In the genomic region with DNA sequence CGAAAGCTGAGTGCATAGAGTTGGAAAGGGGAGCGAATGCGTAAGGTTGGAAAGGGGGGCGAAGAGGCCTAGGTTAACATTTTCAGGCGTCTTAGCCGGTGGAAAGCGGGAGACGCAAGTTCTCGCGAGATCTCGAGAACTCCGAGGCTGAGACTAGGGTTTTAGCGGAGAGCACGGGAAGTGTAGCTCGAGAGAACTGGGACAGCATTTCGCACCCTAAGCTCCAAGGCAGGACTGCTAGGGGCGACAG, we compare ENCODE assay signal across 8 cellular contexts. TPM values are rescaled to one million over a fixed set of nuclear protein-coding genes. Genes with fewer than 3 reads are reported as not detected.
DNase-seq lines count a peak whose midpoint lies in the region; ATAC-seq, FAIRE-seq and TF ChIP-seq lines count a peak whose summit lies in the region.

No MANE protein-coding gene starts in this region.

- H3F3A ChIP-seq in GM23248 (ENCODE audit: insufficient read depth): peaks cover 34% of the 10 kb centered on the region

- H3K27me3 ChIP-seq in GM23248 (replicated peaks; ENCODE audit: insufficient read depth): no peaks in the 10 kb centered on the region
- no peaks in the 10 kb centered on the region for H3K27me3 ChIP-seq in mammary epithelial cell (ENCODE audit: insufficient read depth, low read length)
- no peaks in the 10 kb centered on the region for H3K27me3 ChIP-seq in keratinocyte (ENCODE audit: control insufficient read depth, extremely low read depth, insufficient read depth, low read length)

- H3K4me1 Mint-ChIP-seq in stimulated activated effector memory CD8-positive, alpha-beta T cell treated with anti-CD3 and anti-CD28 coated beads, Interleukin-12 subunit alpha, Interleukin-12 subunit beta, amount 100 ng/mL, for 72 hours: peaks cover 39% of the 10 kb centered on the region

- peak overlapping the region; percentile 91 for H2AFZ ChIP-seq in GM23248
- H2AFZ ChIP-seq in mammary epithelial cell (ENCODE audit: low read depth, low read length): peak overlapping the region; percentile 94
- peak overlapping the region; percentile 99 for H2AFZ ChIP-seq in keratinocyte (ENCODE audit: control insufficient read depth, low read length)

- H3K36me3 Mint-ChIP-seq in stimulated activated effector memory CD8-positive, alpha-beta T cell treated with anti-CD3 and anti-CD28 coated beads, Interleukin-12 subunit alpha, Interleukin-12 subunit beta, amount 100 ng/mL, for 72 hours: peaks cover 66% of the 10 kb centered on the region

- BruUV-seq in mammary epithelial cell (replicated peaks; lab: Mats Ljungman, UMichigan): no TSS peak

- H3K9me3 ChIP-seq in GM23248 (ENCODE audit: low read depth): no peaks in the 10 kb centered on the region
- no peaks in the 10 kb centered on the region for H3K9me3 ChIP-seq in mammary epithelial cell (replicated peaks; ENCODE audit: insufficient read depth, low read length)
- no peaks in the 10 kb centered on the region for H3K9me3 ChIP-seq in keratinocyte (ENCODE audit: control insufficient read depth, low read depth, low read length)

- H3K9ac ChIP-seq in GM23248 (peak overlapping the region; percentile 100), mammary epithelial cell (ENCODE audit: insufficient read depth, low read length) (peak overlapping the region; percentile 95), keratinocyte (ENCODE audit: control insufficient read depth, extremely low read depth, insufficient read depth, low read length) (peak overlapping the region; percentile 100)

- peak overlapping the region; percentile 95 for H3K4me3 Mint-ChIP-seq in stimulated activated effector memory CD8-positive, alpha-beta T cell treated with anti-CD3 and anti-CD28 coated beads, Interleukin-12 subunit alpha, Interleukin-12 subunit beta, amount 100 ng/mL, for 72 hours

- dilution Hi-C loops in mammary epithelial cell (cut with HindIII; ENCODE audit: low sequenced_read_pairs) (no loop called here), keratinocyte (cut with MboI; ENCODE audit: extremely low pct_ligation_motif_present, low sequenced_read_pairs) (no loop called here)

- H3K9me1 ChIP-seq in keratinocyte (ENCODE audit: control insufficient read depth, extremely low read depth, insufficient read depth, low read length): no peaks in the 10 kb centered on the region

- no peaks in the 10 kb centered on the region for H3K9me3 Mint-ChIP-seq in stimulated activated effector memory CD8-positive, alpha-beta T cell treated with anti-CD3 and anti-CD28 coated beads, Interleukin-12 subunit alpha, Interleukin-12 subunit beta, amount 100 ng/mL, for 72 hours

- WGBS in GM23248 (ENCODE audit: low coverage in 1 of 2, low lambda C conversion rate in 2 of 2, missing lambda C conversion rate in 2 of 2), 2 experiments: 1 to 2% methylated on average over 17 of the region's 17 CpGs
- 0% methylated on average over 11 of the region's 17 CpGs for whole genome bisulfite sequencing in mammary epithelial cell (ENCODE audit: low coverage, missing lambda C conversion rate)

- DNase-seq in GM12864 (ENCODE audit: low read depth) (peak; percentile 67), GM23248 (peak; percentile 86), LHCN-M2 (ENCODE audit: low read depth) (peak; percentile 82), RKO (ENCODE audit: low spot score) (peak; percentile 89), mammary epithelial cell (no peak), keratinocyte (ENCODE audit: low read depth, low spot score) (no peak), Ammon's horn (ENCODE audit: low spot score) (no peak)
- no peak for DNase-seq in stimulated activated effector memory CD8-positive, alpha-beta T cell treated with anti-CD3 and anti-CD28 coated beads, Interleukin-12 subunit alpha, Interleukin-12 subunit beta, amount 100 ng/mL, for 72 hours (ENCODE audit: low spot score in 2 of 2)

- H3K9me2 ChIP-seq in GM23248 (ENCODE audit: insufficient read depth): no peaks in the 10 kb centered on the region

- peaks cover 32% of the 10 kb centered on the region for H3K4me1 ChIP-seq in GM23248 (ENCODE audit: insufficient read depth)
- peaks cover 44% of the 10 kb centered on the region for H3K4me1 ChIP-seq in mammary epithelial cell (ENCODE audit: insufficient read depth, low read length)
- H3K4me1 ChIP-seq in keratinocyte (ENCODE audit: control insufficient read depth, extremely low read depth, insufficient read depth, low read length): peaks cover 33% of the 10 kb centered on the region

- peak overlapping the region; percentile 84 for H3K4me2 ChIP-seq in GM23248 (ENCODE audit: unreplicated experiment)
- H3K4me2 ChIP-seq in mammary epithelial cell (ENCODE audit: insufficient read depth, low read depth, low read length): peak overlapping the region; percentile 98
- peak overlapping the region; percentile 89 for H3K4me2 ChIP-seq in keratinocyte (ENCODE audit: control insufficient read depth, extremely low read depth, insufficient read depth, low read depth, low read length)

- peak; percentile 50 for ATAC-seq in stimulated activated effector memory CD8-positive, alpha-beta T cell treated with anti-CD3 and anti-CD28 coated beads, Interleukin-12 subunit alpha, Interleukin-12 subunit beta, amount 100 ng/mL, for 72 hours

- intact Hi-C loops in mammary epithelial cell (cut with micrococcal nuclease): loop anchor here (1.0 kb wide), 1 partner anchor 109 kb away; no protein-coding TSS in a partner anchor

- H3K4me3 ChIP-seq in GM12864 (ENCODE audit: low read depth, low read length) (peak overlapping the region; percentile 90), GM23248 (peak overlapping the region; percentile 96), mammary epithelial cell (replicated peaks in 1 of 3; ENCODE audit: insufficient read depth in 1 of 3, low read depth in 2 of 3, low read length in 3 of 3) (peak overlapping the region; percentile 77 to 99 (median 89)), keratinocyte (ENCODE audit: control insufficient read depth in 2 of 3, extremely low read depth in 1 of 3, insufficient read depth in 2 of 3, low read depth in 1 of 3, low read length in 3 of 3) (peak overlapping the region; percentile 87 to 99 (median 99))

- H3K36me3 ChIP-seq in GM23248 (ENCODE audit: low read depth) (no peaks in the 10 kb centered on the region), mammary epithelial cell (ENCODE audit: insufficient read depth, low read length) (peaks cover 7% of the 10 kb centered on the region), keratinocyte (ENCODE audit: control insufficient read depth in 2 of 2, extremely low read depth in 1 of 2, insufficient read depth in 2 of 2, low read length in 2 of 2) (peaks cover 0 to 10% of the 10 kb centered on the region in 2 experiments)

- H4K20me1 ChIP-seq in GM23248 (ENCODE audit: insufficient read depth): peaks cover 20% of the 10 kb centered on the region; the same call in 1 of the 2 replicates
- H4K20me1 ChIP-seq in mammary epithelial cell (ENCODE audit: insufficient read depth, low read length): peaks cover 35% of the 10 kb centered on the region
- peaks cover 36% of the 10 kb centered on the region for H4K20me1 ChIP-seq in keratinocyte (ENCODE audit: control insufficient read depth, extremely low read depth, insufficient read depth, low read length)

- H3K27ac Mint-ChIP-seq in stimulated activated effector memory CD8-positive, alpha-beta T cell treated with anti-CD3 and anti-CD28 coated beads, Interleukin-12 subunit alpha, Interleukin-12 subunit beta, amount 100 ng/mL, for 72 hours: peak overlapping the region; percentile 100

- in situ Hi-C loops in GM23248 (cut with MboI): no loop called here
- in situ Hi-C loops in mammary epithelial cell (cut with MboI; ENCODE audit: low sequenced_read_pairs in 2 of 2): no loop called here

- no peak for TF ChIP-seq CTCF in GM12864 (IDR thresholded peaks at IDR 0.05; ENCODE audit: low read depth, low read length, missing control alignments)
- TF ChIP-seq CTCF in mammary epithelial cell (conservative IDR thresholded peaks at IDR 0.05 in 1 of 2, IDR thresholded peaks at IDR 0.05 in 1 of 2; ENCODE audit: extremely low read depth in 1 of 2, insufficient read depth in 1 of 2, low read depth in 1 of 2, low read length in 2 of 2): no peak
- no peak for TF ChIP-seq CTCF in keratinocyte (optimal IDR thresholded peaks at IDR 0.05 in 1 of 3, IDR thresholded peaks at IDR 0.05 in 1 of 3, conservative IDR thresholded peaks at IDR 0.05 in 1 of 3; ENCODE audit: extremely low read depth in 1 of 3, insufficient read depth in 2 of 3, low read length in 3 of 3)

- H3K79me2 ChIP-seq in GM23248 (ENCODE audit: insufficient read depth) (peaks cover 44% of the 10 kb centered on the region), mammary epithelial cell (ENCODE audit: insufficient read depth, low read length) (peaks cover 48% of the 10 kb centered on the region), keratinocyte (ENCODE audit: control insufficient read depth, insufficient read depth, low read length) (peaks cover 47% of the 10 kb centered on the region)

- FAIRE-seq in keratinocyte (lab: Jason Lieb, UNC): peak; percentile 82

- peak overlapping the region; percentile 100 for H3K27ac ChIP-seq in GM23248
- peak overlapping the region; percentile 99 for H3K27ac ChIP-seq in mammary epithelial cell (ENCODE audit: insufficient read depth, low read depth, low read length)
- H3K27ac ChIP-seq in keratinocyte (ENCODE audit: control insufficient read depth, insufficient read depth, low read length): peak overlapping the region; percentile 100

- CTCF ChIA-PET in mammary epithelial cell (lab: Charles Lee; ENCODE audit: low non-redundant PET): interaction anchor here (0.5 kb wide), 1 partner anchor 412 kb away, joined by 3 read pairs; no protein-coding TSS in a partner anchor

RNA-seq across cellular contexts. Expression of gene DDX3X, which starts 0.3 kb away (rescaled TPM):
- total RNA-seq in GM23248 (2014; rRNA removed; shearing (Covaris generic)): 206 and 285 TPM in 2 replicates
- polyA plus RNA-seq in GM23248 (2016; fragmentation: Nextera tagmentation; extraction: Ambion mirVana) (129 and 130 TPM in 2 replicates), mammary epithelial cell (66.2 TPM), keratinocyte (83.2 to 127 TPM (median 98.1 TPM) in 3 replicates)
- total RNA-seq in LHCN-M2 (2014; rRNA removed) (149 and 190 TPM in 2 replicates), mammary epithelial cell (100 to 1,000 TPM; 230 to 247 TPM)
- polyA plus RNA-seq in LHCN-M2 (2012): 54.4 TPM
- polyA minus RNA-seq in mammary epithelial cell (111 TPM), keratinocyte (58.7 to 160 TPM (median 143 TPM) in 3 replicates)
- polyA plus RNA-seq in keratinocyte (2011; ENCODE audit: low read depth): 557 TPM
- 54.7 and 75.1 TPM in 2 replicates for polyA plus RNA-seq in keratinocyte (2011; cell fraction: cytosol; rRNA removed)
- polyA plus RNA-seq in keratinocyte (2011; cell fraction: nucleus; rRNA removed): 95.3 and 148 TPM in 2 replicates
- 149 and 182 TPM in 2 replicates for polyA plus RNA-seq in keratinocyte (2012; ENCODE audit: low replicate concordance)
- 88.8 TPM for polyA minus RNA-seq in keratinocyte (2011; cell fraction: cytosol; rRNA and poly(A)+ RNA removed)
- polyA minus RNA-seq in keratinocyte (2011; cell fraction: nucleus; rRNA and poly(A)+ RNA removed): 134 and 234 TPM in 2 replicates

Comparison
In these comparisons a context has a peak if more than half of its experiments do, and no peak if none do; other contexts are left out.
1. DNase-seq: peak in GM12864 (single experiment), GM23248 (single experiment), LHCN-M2 (single experiment) and RKO (single experiment); none in mammary epithelial cell (single experiment), keratinocyte (single experiment), stimulated activated effector memory CD8-positive, alpha-beta T cell treated with anti-CD3 and anti-CD28 coated beads, Interleukin-12 subunit alpha, Interleukin-12 subunit beta, amount 100 ng/mL, for 72 hours (0 of 2) and Ammon's horn (single experiment).
2. Peak in every context shown above with its lines, with median percentiles within 50 percentile points of each other: H3K4me3 ChIP-seq, H2AFZ ChIP-seq, H3K27ac ChIP-seq, H3K4me2 ChIP-seq and H3K9ac ChIP-seq.